In the genomic region with DNA sequence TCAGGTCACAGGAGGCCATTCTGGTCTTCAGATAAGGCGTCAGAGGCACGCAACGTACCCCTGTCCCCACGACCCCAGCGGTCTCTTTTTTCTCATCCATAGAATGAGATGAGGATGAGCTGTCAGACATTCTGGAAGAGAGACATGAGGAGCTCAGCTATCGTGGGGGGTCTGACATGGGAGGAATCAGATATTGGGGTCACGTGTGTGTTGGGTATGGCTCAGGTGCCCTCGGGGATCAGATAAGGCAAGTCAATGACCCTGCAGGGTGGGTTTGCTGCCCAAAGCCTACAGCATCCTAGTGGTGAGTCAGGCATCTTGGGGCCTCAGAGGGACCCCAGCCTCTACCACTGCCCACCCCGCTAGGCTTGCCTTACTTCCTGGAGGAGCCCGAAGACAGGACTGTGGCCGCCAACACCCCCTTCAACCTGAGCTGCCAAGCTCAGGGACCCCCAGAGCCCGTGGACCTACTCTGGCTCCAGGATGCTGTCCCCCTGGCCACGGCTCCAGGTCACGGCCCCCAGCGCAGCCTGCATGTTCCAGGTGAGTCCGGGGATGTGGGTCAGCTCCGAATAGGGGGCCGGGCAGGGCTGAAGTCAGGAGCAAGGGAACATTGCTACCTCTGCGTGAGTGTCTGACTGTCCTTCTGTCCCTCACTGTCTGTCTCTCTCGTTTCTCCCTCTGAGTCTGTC, we compare ENCODE assay signal across 2 cellular contexts.
TF ChIP-seq lines count a peak whose summit lies in the region.

No MANE protein-coding gene starts in this region.

TF ChIP-seq in SK-N-SH, 30 proteins besides CTCF, POLR2A, EP300 and RAD21:
- TF ChIP-seq GATA2 (CRISPR knock-in tag; IDR thresholded peaks at IDR 0.05) (no peak), TCF12 (IDR thresholded peaks at IDR 0.05) (no peak), YY1 (IDR thresholded peaks at IDR 0.05; ENCODE audit: low read depth) (no peak)

TF ChIP-seq in SK-N-SH treated with all-trans-retinoic acid at 6 μM for 48 hours, 23 proteins besides CTCF, POLR2A, EP300 and RAD21:
- TF ChIP-seq ESRRG (CRISPR knock-in tag; IDR thresholded peaks at IDR 0.05) (no peak), ZNF70 (CRISPR knock-in tag; IDR thresholded peaks at IDR 0.05) (no peak), CSDC2 (CRISPR knock-in tag; IDR thresholded peaks at IDR 0.05) (no peak), ZNF565 (CRISPR knock-in tag; conservative IDR thresholded peaks at IDR 0.05; ENCODE audit: low read depth) (no peak), TCF4 (CRISPR knock-in tag; IDR thresholded peaks at IDR 0.05; ENCODE audit: borderline replicate concordance) (no peak), ZFP30 (CRISPR knock-in tag; IDR thresholded peaks at IDR 0.05) (no peak)
